19 cellular contexts compared by ENCODE assay signal in genomic region chr3:141095546-141095937, GRCh38. TPM values are rescaled to one million over a fixed set of nuclear protein-coding genes. Genes with fewer than 3 reads are reported as not detected.
DNase-seq lines count a peak whose midpoint lies in the region; ATAC-seq, FAIRE-seq and TF ChIP-seq lines count a peak whose summit lies in the region.
"Had no signal": no experiment of that assay in that cellular context is flagged by ENCODE, and none has a peak within 500 bp of the region (broad histone marks: within the 10 kb centered on the region; RNA-seq: fewer than 3 reads in every experiment).

No MANE protein-coding gene starts in this region.

- TF ChIP-seq CTCF in astrocyte (IDR thresholded peaks at IDR 0.05; ENCODE audit: insufficient read depth, low read depth, low read length), result no peak
- TF ChIP-seq CTCF in left ventricle myocardium inferior (IDR thresholded peaks at IDR 0.05; ENCODE audit: borderline replicate concordance), result no peak
- TF ChIP-seq CTCF in neural crest cell (conservative IDR thresholded peaks at IDR 0.05), result no peak
- TF ChIP-seq CTCF in suprapubic skin (IDR thresholded peaks at IDR 0.05), result no peak

- H3K27me3 ChIP-seq in astrocyte (ENCODE audit: insufficient read depth, low read length), result no peaks in the 10 kb centered on the region
- no peaks in the 10 kb centered on the region for H3K27me3 ChIP-seq in left ventricle myocardium inferior (ENCODE audit: low read depth)
- H3K27me3 ChIP-seq in suprapubic skin, result no peaks in the 10 kb centered on the region
- H3K27me3 ChIP-seq: brain microvascular endothelial cell, right lobe of liver had no signal

- no peaks in the 10 kb centered on the region for H4K20me1 ChIP-seq in astrocyte (ENCODE audit: insufficient read depth, low read length)

- H3K4me1 ChIP-seq in astrocyte (ENCODE audit: insufficient read depth, low read length) (peaks cover 16% of the 10 kb centered on the region), left ventricle myocardium inferior (peaks cover 59% of the 10 kb centered on the region), suprapubic skin (peaks cover 26% of the 10 kb centered on the region)
- H3K4me1 ChIP-seq: right lobe of liver had no signal

- peaks cover 7% of the 10 kb centered on the region for H3K9me3 Mint-ChIP-seq in astrocyte (ENCODE audit: unreplicated experiment)
- peaks cover 3% of the 10 kb centered on the region for H3K9me3 Mint-ChIP-seq in neural crest cell
- H3K9me3 Mint-ChIP-seq: activated T-cell treated with anti-CD3 and anti-CD28 coated beads, Interleukin-2, amount 50 U/mL, for 72 hours; stimulated activated effector memory CD8-positive, alpha-beta T cell treated with anti-CD3 and anti-CD28 coated beads, Interleukin-12 subunit alpha, Interleukin-12 subunit beta, amount 100 ng/mL, for 72 hours had no signal

- peaks cover 1% of the 10 kb centered on the region for H3K4me1 Mint-ChIP-seq in astrocyte (ENCODE audit: low read depth, unreplicated experiment)
- H3K4me1 Mint-ChIP-seq in neural crest cell, result peaks cover 56% of the 10 kb centered on the region
- H3K4me1 Mint-ChIP-seq: CD4-positive, alpha-beta memory T cell; stimulated activated effector memory CD8-positive, alpha-beta T cell treated with anti-CD3 and anti-CD28 coated beads, Interleukin-12 subunit alpha, Interleukin-12 subunit beta, amount 100 ng/mL, for 72 hours had no signal

- peaks cover 5% of the 10 kb centered on the region for H3K27me3 Mint-ChIP-seq in astrocyte (ENCODE audit: low read depth, unreplicated experiment)
- no peaks in the 10 kb centered on the region for H3K27me3 Mint-ChIP-seq in neural crest cell (ENCODE audit: low read depth)

- intact Hi-C loops in left ventricle myocardium inferior (cut with micrococcal nuclease), result no loop called here

- H3K36me3 ChIP-seq in astrocyte (ENCODE audit: insufficient read depth, low read length), result no peaks in the 10 kb centered on the region
- no peaks in the 10 kb centered on the region for H3K36me3 ChIP-seq in left ventricle myocardium inferior
- H3K36me3 ChIP-seq in suprapubic skin, result no peaks in the 10 kb centered on the region
- H3K36me3 ChIP-seq: brain microvascular endothelial cell, right lobe of liver had no signal

- no peak for TF ChIP-seq POLR2A in suprapubic skin (IDR thresholded peaks at IDR 0.05)

- H3K27ac ChIP-seq in astrocyte (ENCODE audit: low read depth, low read length) (no peak overlapping the region), left ventricle myocardium inferior (replicated peaks) (peak overlapping the region; percentile 80), suprapubic skin (no peak overlapping the region)
- H3K27ac ChIP-seq: brain microvascular endothelial cell, right lobe of liver had no signal

- peak overlapping the region; percentile 80 for H3K4me2 ChIP-seq in astrocyte (ENCODE audit: low read length)

- no peak for FAIRE-seq in astrocyte (lab: Jason Lieb, UNC)
- FAIRE-seq: kidney had no signal

- no peak overlapping the region for H3K27ac Mint-ChIP-seq in astrocyte (ENCODE audit: unreplicated experiment)
- peak overlapping the region; percentile 97 for H3K27ac Mint-ChIP-seq in neural crest cell (ENCODE audit: unreplicated experiment)
- H3K27ac Mint-ChIP-seq: activated naive CD8-positive, alpha-beta T cell; activated T-cell treated with anti-CD3 and anti-CD28 coated beads, Interleukin-2, amount 50 U/mL, for 72 hours; CD4-positive, alpha-beta memory T cell; stimulated activated effector memory CD8-positive, alpha-beta T cell treated with anti-CD3 and anti-CD28 coated beads, Interleukin-12 subunit alpha, Interleukin-12 subunit beta, amount 100 ng/mL, for 72 hours had no signal

- H3K4me3 Mint-ChIP-seq in astrocyte (ENCODE audit: unreplicated experiment) (no peak overlapping the region), neural crest cell (peak overlapping the region; percentile 84)
- H3K4me3 Mint-ChIP-seq: activated naive CD8-positive, alpha-beta T cell; activated T-cell treated with anti-CD3 and anti-CD28 coated beads, Interleukin-2, amount 50 U/mL, for 72 hours; CD4-positive, alpha-beta memory T cell; stimulated activated effector memory CD8-positive, alpha-beta T cell treated with anti-CD3 and anti-CD28 coated beads, Interleukin-12 subunit alpha, Interleukin-12 subunit beta, amount 100 ng/mL, for 72 hours had no signal

- TF ChIP-seq EP300 in suprapubic skin (IDR thresholded peaks at IDR 0.05), result no peak

- ATAC-seq in GM21447 (IDR thresholded peaks at IDR 0.05; ENCODE audit: unreplicated experiment) (no peak), HG03196 (IDR thresholded peaks at IDR 0.05; ENCODE audit: unreplicated experiment) (no peak)
- ATAC-seq: activated T-cell treated with anti-CD3 and anti-CD28 coated beads, Interleukin-2, amount 50 U/mL, for 72 hours; stimulated activated effector memory CD8-positive, alpha-beta T cell treated with anti-CD3 and anti-CD28 coated beads, Interleukin-12 subunit alpha, Interleukin-12 subunit beta, amount 100 ng/mL, for 72 hours had no signal

- H2AFZ ChIP-seq in astrocyte (ENCODE audit: low read depth, low read length), result no peak overlapping the region

- no peak overlapping the region for H3K4me3 ChIP-seq in astrocyte (ENCODE audit: insufficient read depth, low read depth, low read length)
- peak overlapping the region; percentile 55 for H3K4me3 ChIP-seq in left ventricle myocardium inferior
- peak overlapping the region; percentile 31 for H3K4me3 ChIP-seq in suprapubic skin
- H3K4me3 ChIP-seq: right lobe of liver had no signal

- DNase-seq in astrocyte (ENCODE audit: low read depth), result no peak
- no peak for DNase-seq in left ventricle myocardium inferior
- no peak for DNase-seq in neural crest cell (ENCODE audit: low read depth, low spot score)
- peak; percentile 41 to 65 for DNase-seq in suprapubic skin (ENCODE audit: low spot score in 2 of 2)
- no peak for DNase-seq in NCI-H1436 (lab: John Stamatoyannopoulos, UW)
- DNase-seq: activated CD8-positive, alpha-beta memory T cell treated with anti-CD3 and anti-CD28 coated beads for 24 hours; activated T-cell treated with anti-CD3 and anti-CD28 coated beads, Interleukin-2, amount 50 U/mL, for 72 hours; CD4-positive, alpha-beta memory T cell; DMS53; kidney; NCI-H748 treated with DMSO at 0.1 percent for 48 hours; right lobe of liver had no signal

- no peaks in the 10 kb centered on the region for H3K36me3 Mint-ChIP-seq in astrocyte (ENCODE audit: low read depth, unreplicated experiment)
- H3K36me3 Mint-ChIP-seq in neural crest cell (ENCODE audit: low read depth), result peaks cover 13% of the 10 kb centered on the region
- H3K36me3 Mint-ChIP-seq: activated naive CD8-positive, alpha-beta T cell; CD4-positive, alpha-beta memory T cell; stimulated activated effector memory CD8-positive, alpha-beta T cell treated with anti-CD3 and anti-CD28 coated beads, Interleukin-12 subunit alpha, Interleukin-12 subunit beta, amount 100 ng/mL, for 72 hours had no signal

- H3K9me3 ChIP-seq in astrocyte (ENCODE audit: insufficient read depth, low read depth, low read length) (no peaks in the 10 kb centered on the region), left ventricle myocardium inferior (replicated peaks) (no peaks in the 10 kb centered on the region), suprapubic skin (no peaks in the 10 kb centered on the region)
- H3K9me3 ChIP-seq: right lobe of liver had no signal

- 40% methylated on average over 1 of the region's 1 CpG for WGBS in suprapubic skin

- H3K79me2 ChIP-seq in astrocyte (ENCODE audit: insufficient read depth, low read length), result no peaks in the 10 kb centered on the region

- H3K9ac ChIP-seq in astrocyte (ENCODE audit: low read length), result peak overlapping the region; percentile 33

RNA-seq across cellular contexts. Expression of gene SPSB4, which starts 44.4 kb away (rescaled TPM):
- total RNA-seq in astrocyte (0.94 and 2.2 TPM in 2 replicates), left ventricle myocardium inferior (11.2 TPM), neural crest cell (33.2 and 35.1 TPM in 2 replicates), suprapubic skin (under 1 TPM in 2 of 4 donors, not detected in 2; 0.51 to 0.81 TPM)
- total RNA-seq: activated T-cell treated with anti-CD3 and anti-CD28 coated beads, Interleukin-2, amount 50 U/mL, for 72 hours; CD4-positive, alpha-beta memory T cell; dermis blood vessel endothelial cell; fibroblast of villous mesenchyme had no signal

Comparison
In these comparisons a context has a peak if more than half of its experiments do, and no peak if none do; other contexts are left out.
1. DNase-seq: peak in suprapubic skin (2 of 2); none in astrocyte (single experiment), left ventricle myocardium inferior (single experiment), neural crest cell (single experiment) and NCI-H1436 (single experiment).